9 cellular contexts compared by ENCODE assay signal in the genomic region with DNA sequence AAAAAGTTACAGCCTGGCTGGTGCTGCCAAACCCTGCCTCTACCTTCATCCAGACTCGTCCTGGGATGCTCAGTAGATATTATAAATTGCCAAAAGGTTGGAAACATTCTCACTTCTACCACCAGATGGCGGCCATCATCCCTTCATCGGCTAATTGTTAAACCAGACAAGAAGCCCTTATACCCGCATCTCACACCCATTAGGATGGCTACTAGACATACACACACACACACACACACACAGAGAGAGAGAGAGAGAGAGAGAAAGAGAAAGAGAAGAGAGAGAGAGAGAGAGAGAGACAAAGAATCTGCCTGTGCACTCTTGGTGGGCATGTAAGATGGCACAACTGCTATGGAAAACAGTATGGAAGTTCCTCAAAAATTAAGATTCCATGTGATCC. TPM values are rescaled to one million over a fixed set of nuclear protein-coding genes. Genes with fewer than 3 reads are reported as not detected.
DNase-seq lines count a peak whose midpoint lies in the region; ATAC-seq and TF ChIP-seq lines count a peak whose summit lies in the region.
"Had no signal": no experiment of that assay in that cellular context is flagged by ENCODE, and none has a peak within 500 bp of the region (broad histone marks: within the 10 kb centered on the region; RNA-seq: fewer than 3 reads in every experiment).

No MANE protein-coding gene starts in this region.

- H3K9me3 Mint-ChIP-seq in activated CD8-positive, alpha-beta T cell treated with anti-CD3 and anti-CD28 coated beads for 36 hours = no peaks in the 10 kb centered on the region
- H3K9me3 Mint-ChIP-seq in endodermal cell = no peaks in the 10 kb centered on the region
- no peaks in the 10 kb centered on the region for H3K9me3 Mint-ChIP-seq in stimulated activated naive B cell treated with anti-CD40 and anti-IgM and Interleukin-4, amounts not matched to agents 10 μg/mL and 1 μg/mL and 100 μg/mL, for 72 hours

- DNase-seq in BJ (ENCODE audit: low read depth) = peak; percentile 19
- peak; percentile 75 for DNase-seq in HEK293T (ENCODE audit: extremely low spot score)
- peak; percentile 78 for DNase-seq in NCI-H748 treated with DMSO at 0.1 percent for 48 hours (lab: John Stamatoyannopoulos, UW)
- DNase-seq in activated CD8-positive, alpha-beta T cell treated with anti-CD3 and anti-CD28 coated beads for 36 hours = peak; percentile 83
- peak; percentile 88 for DNase-seq in endodermal cell
- peak; percentile 54 for DNase-seq in middle frontal gyrus (ENCODE audit: extremely low spot score, low spot score)
- peak; percentile 63 for DNase-seq in stimulated activated naive B cell treated with anti-CD40 and anti-IgM and Interleukin-4, amounts not matched to agents 10 μg/mL and 1 μg/mL and 100 μg/mL, for 72 hours

- intact Hi-C loops in activated CD8-positive, alpha-beta T cell treated with anti-CD3 and anti-CD28 coated beads for 36 hours (cut with micrococcal nuclease) = no loop called here

- TF ChIP-seq CTCF in BJ (IDR thresholded peaks at IDR 0.05; ENCODE audit: insufficient read depth, low read depth, low read length) (peak; percentile 66), endodermal cell (conservative IDR thresholded peaks at IDR 0.05) (peak; percentile 76)
- peak; percentile 56 for TF ChIP-seq CTCF in activated CD8-positive, alpha-beta T cell treated with anti-CD3 and anti-CD28 coated beads for 36 hours (IDR thresholded peaks at IDR 0.05)

- H3K36me3 ChIP-seq in BJ (ENCODE audit: control insufficient read depth, insufficient read depth, low read length) (no peaks in the 10 kb centered on the region), endodermal cell (ENCODE audit: control insufficient read depth, insufficient read depth, low read length) (no peaks in the 10 kb centered on the region)

- CTCF ChIA-PET in BJ (lab: Yijun Ruan, JAX) = interaction anchor here (0.7 to 2.9 kb wide), 19 partner anchors 8 to 1186 kb away, joined by 3 to 28 read pairs (median 4); a partner anchor contains a TSS
- CTCF ChIA-PET in HEK293T (lab: Yijun Ruan, JAX) = interaction anchor here (1.3 kb wide), 1 partner anchor 190 kb away, joined by 3 read pairs; a partner anchor contains a TSS
- CTCF ChIA-PET in activated CD8-positive, alpha-beta T cell treated with anti-CD3 and anti-CD28 coated beads for 36 hours (lab: Charles Lee) = interaction anchor here (0.6 to 3.7 kb wide), 14 partner anchors 8 to 189 kb away, joined by 3 to 25 read pairs (median 4); a partner anchor contains a TSS

- no peak overlapping the region for H3K4me3 Mint-ChIP-seq in activated CD8-positive, alpha-beta T cell treated with anti-CD3 and anti-CD28 coated beads for 36 hours
- no peak overlapping the region for H3K4me3 Mint-ChIP-seq in endodermal cell
- H3K4me3 Mint-ChIP-seq in stimulated activated naive B cell treated with anti-CD40 and anti-IgM and Interleukin-4, amounts not matched to agents 10 μg/mL and 1 μg/mL and 100 μg/mL, for 72 hours = peak overlapping the region in 1 of 2 donors; percentile 1

- H3K36me3 Mint-ChIP-seq in activated CD8-positive, alpha-beta T cell treated with anti-CD3 and anti-CD28 coated beads for 36 hours (ENCODE audit: low read depth) = no peaks in the 10 kb centered on the region
- no peaks in the 10 kb centered on the region for H3K36me3 Mint-ChIP-seq in endodermal cell (ENCODE audit: low read depth)
- peaks cover 2 to 9% of the 10 kb centered on the region in 2 donors for H3K36me3 Mint-ChIP-seq in stimulated activated naive B cell treated with anti-CD40 and anti-IgM and Interleukin-4, amounts not matched to agents 10 μg/mL and 1 μg/mL and 100 μg/mL, for 72 hours

- no peaks in the 10 kb centered on the region for H3K9me3 ChIP-seq in endodermal cell (ENCODE audit: control insufficient read depth, low read length)

- H3K4me1 ChIP-seq in endodermal cell (ENCODE audit: control insufficient read depth, insufficient read depth, low read length) = no peaks in the 10 kb centered on the region

- no peak overlapping the region for H3K27ac Mint-ChIP-seq in activated CD8-positive, alpha-beta T cell treated with anti-CD3 and anti-CD28 coated beads for 36 hours
- H3K27ac Mint-ChIP-seq in endodermal cell = no peak overlapping the region
- peak overlapping the region; percentile 1 for H3K27ac Mint-ChIP-seq in stimulated activated naive B cell treated with anti-CD40 and anti-IgM and Interleukin-4, amounts not matched to agents 10 μg/mL and 1 μg/mL and 100 μg/mL, for 72 hours

- no peak overlapping the region for H3K27ac ChIP-seq in endodermal cell (ENCODE audit: low read depth, low read length)
- H3K27ac ChIP-seq: HL-60 had no signal

- H3K27me3 ChIP-seq in BJ (ENCODE audit: control insufficient read depth, insufficient read depth, low read length) = no peaks in the 10 kb centered on the region; the same call in 1 of the 2 replicates
- no peaks in the 10 kb centered on the region for H3K27me3 ChIP-seq in endodermal cell (ENCODE audit: control insufficient read depth, insufficient read depth, low read length, poor library complexity, severe bottlenecking)

- ATAC-seq in activated CD8-positive, alpha-beta T cell treated with anti-CD3 and anti-CD28 coated beads for 36 hours = peak; percentile 93
- peak; percentile 90 for ATAC-seq in stimulated activated naive B cell treated with anti-CD40 and anti-IgM and Interleukin-4, amounts not matched to agents 10 μg/mL and 1 μg/mL and 100 μg/mL, for 72 hours (replicated peaks)
- no peak for ATAC-seq in GM21528 (IDR thresholded peaks at IDR 0.05; ENCODE audit: low FRiP score, unreplicated experiment)

- no peak overlapping the region for H3K4me3 ChIP-seq in BJ (ENCODE audit: low read depth, low read length)
- no peak overlapping the region for H3K4me3 ChIP-seq in endodermal cell (ENCODE audit: low read length)

- H3K9ac ChIP-seq in endodermal cell (ENCODE audit: extremely low read depth, low read length, poor library complexity, severe bottlenecking) = no peak overlapping the region

- H3K27me3 Mint-ChIP-seq in activated CD8-positive, alpha-beta T cell treated with anti-CD3 and anti-CD28 coated beads for 36 hours = no peaks in the 10 kb centered on the region
- H3K27me3 Mint-ChIP-seq in endodermal cell (ENCODE audit: insufficient read depth) = no peaks in the 10 kb centered on the region
- no peaks in the 10 kb centered on the region for H3K27me3 Mint-ChIP-seq in stimulated activated naive B cell treated with anti-CD40 and anti-IgM and Interleukin-4, amounts not matched to agents 10 μg/mL and 1 μg/mL and 100 μg/mL, for 72 hours

- WGBS in endodermal cell (ENCODE audit: insufficient coverage in 1 of 2, insufficient read length in 1 of 2), 2 experiments = 33 to 43% methylated on average over 1 of the region's 4 CpGs

- POLR2A ChIA-PET in BJ (lab: Charles Lee) = no interaction called here
- POLR2A ChIA-PET in HEK293T (lab: Yijun Ruan, JAX) = no interaction called here
- POLR2A ChIA-PET in activated CD8-positive, alpha-beta T cell treated with anti-CD3 and anti-CD28 coated beads for 36 hours (lab: Charles Lee) = interaction anchor here (1.2 kb wide), 1 partner anchor 33 kb away, joined by 3 read pairs; no protein-coding TSS in a partner anchor

- peaks cover 10% of the 10 kb centered on the region for H3K4me1 Mint-ChIP-seq in activated CD8-positive, alpha-beta T cell treated with anti-CD3 and anti-CD28 coated beads for 36 hours (ENCODE audit: low read depth)
- no peaks in the 10 kb centered on the region for H3K4me1 Mint-ChIP-seq in endodermal cell
- peaks cover 15 to 32% of the 10 kb centered on the region in 2 donors for H3K4me1 Mint-ChIP-seq in stimulated activated naive B cell treated with anti-CD40 and anti-IgM and Interleukin-4, amounts not matched to agents 10 μg/mL and 1 μg/mL and 100 μg/mL, for 72 hours

TF ChIP-seq in HEK293T, 16 proteins besides CTCF, POLR2A, EP300 and RAD21:
- no peak for TF ChIP-seq CTBP1 (IDR thresholded peaks at IDR 0.05; ENCODE audit: borderline replicate concordance)
- TF ChIP-seq ELF4 (IDR thresholded peaks at IDR 0.05) = no peak
- TF ChIP-seq TARDBP (IDR thresholded peaks at IDR 0.05) = no peak
- no peak for TF ChIP-seq LEF1 (IDR thresholded peaks at IDR 0.05; ENCODE audit: borderline replicate concordance)
- TF ChIP-seq FOXK2 (IDR thresholded peaks at IDR 0.05) = no peak
- TF ChIP-seq NFRKB (IDR thresholded peaks at IDR 0.05) = no peak
- TF ChIP-seq BHLHE40 (IDR thresholded peaks at IDR 0.05; ENCODE audit: borderline replicate concordance) = no peak
- TF ChIP-seq SUZ12 (IDR thresholded peaks at IDR 0.05) = no peak
- no peak for TF ChIP-seq L3MBTL2 (conservative IDR thresholded peaks at IDR 0.05)
- TF ChIP-seq FOXA1 (IDR thresholded peaks at IDR 0.05) = no peak
- no peak for TF ChIP-seq ZNF384 (IDR thresholded peaks at IDR 0.05)
- TF ChIP-seq FOXM1 (IDR thresholded peaks at IDR 0.05; ENCODE audit: borderline replicate concordance) = no peak

RNA-seq across cellular contexts. Expression of a gene that starts 15.0 kb away (rescaled TPM):
- polyA plus RNA-seq in BJ (2011; rRNA removed) = not detected in 2 replicates
- not detected in 2 replicates for polyA minus RNA-seq in BJ (2011; rRNA and poly(A)+ RNA removed)
- total RNA-seq in activated CD8-positive, alpha-beta T cell treated with anti-CD3 and anti-CD28 coated beads for 36 hours = under 1 TPM; 0.13 to 0.54 TPM
- not detected for total RNA-seq in endodermal cell
- polyA plus RNA-seq in endodermal cell (2013, experiment 1 of 2) = not detected
- not detected for polyA plus RNA-seq in endodermal cell (2013, experiment 2 of 2)

RNA-seq across cellular contexts. Expression of a gene that starts 32.5 kb away (rescaled TPM):
- polyA plus RNA-seq in BJ (2011; rRNA removed) = 14.9 and 29.1 TPM in 2 replicates
- polyA minus RNA-seq in BJ (2011; rRNA and poly(A)+ RNA removed) = 29.8 and 30.6 TPM in 2 replicates
- 10 to 100 TPM; 58.7 to 60.6 TPM for total RNA-seq in activated CD8-positive, alpha-beta T cell treated with anti-CD3 and anti-CD28 coated beads for 36 hours
- 10 to 100 TPM; 32.2 to 32.8 TPM for total RNA-seq in endodermal cell
- 43.8 TPM for polyA plus RNA-seq in endodermal cell (2013, experiment 1 of 2)
- polyA plus RNA-seq in endodermal cell (2013, experiment 2 of 2) = 46.8 TPM

RNA-seq across cellular contexts. Expression of a gene that starts 57.9 kb away (rescaled TPM):
- 3.1 and 4.1 TPM in 2 replicates for polyA plus RNA-seq in BJ (2011; rRNA removed)
- polyA minus RNA-seq in BJ (2011; rRNA and poly(A)+ RNA removed) = 2.4 and 2.6 TPM in 2 replicates
- total RNA-seq in activated CD8-positive, alpha-beta T cell treated with anti-CD3 and anti-CD28 coated beads for 36 hours = 1 to 10 TPM; 7.7 to 8.7 TPM
- 10 to 100 TPM; 13.9 to 15.5 TPM for total RNA-seq in endodermal cell
- polyA plus RNA-seq in endodermal cell (2013, experiment 1 of 2) = 8.9 TPM
- polyA plus RNA-seq in endodermal cell (2013, experiment 2 of 2) = 7.6 TPM

Comparison
In these comparisons a context has a peak if more than half of its experiments do, and no peak if none do; other contexts are left out.
1. DNase-seq: peak in every context shown above with its lines; median percentile 88 in endodermal cell; 83 in activated CD8-positive, alpha-beta T cell treated with anti-CD3 and anti-CD28 coated beads for 36 hours; 78 in NCI-H748 treated with DMSO at 0.1 percent for 48 hours; 75 in HEK293T; 63 in stimulated activated naive B cell treated with anti-CD40 and anti-IgM and Interleukin-4, amounts not matched to agents 10 μg/mL and 1 μg/mL and 100 μg/mL, for 72 hours; 54 in middle frontal gyrus; 19 in BJ.